Comparison of ENCODE assay signal across 8 cellular contexts in genomic region chr7:143003393-143004051, GRCh38. TPM values are rescaled to one million over a fixed set of nuclear protein-coding genes. Genes with fewer than 3 reads are reported as not detected.
DNase-seq lines count a peak whose midpoint lies in the region; TF ChIP-seq lines count a peak whose summit lies in the region.

No MANE protein-coding gene starts in this region.

- no peak for TF ChIP-seq POLR2A in esophagus muscularis mucosa (IDR thresholded peaks at IDR 0.05; ENCODE audit: low read depth)

- peaks cover 0 to 14% (median 0%) of the 10 kb centered on the region in 4 donors for H3K27me3 ChIP-seq in esophagus muscularis mucosa

- H3K4me3 ChIP-seq in esophagus muscularis mucosa = peak overlapping the region; percentile 15 to 21 (median 18)

- peak overlapping the region; percentile 75 for H3K4me3 Mint-ChIP-seq in activated CD4-positive, alpha-beta T cell treated with anti-CD3 and anti-CD28 coated beads, Interleukin-2, amount 10 ng/mL, durations not matched to agents 24 days and 14 days
- H3K4me3 Mint-ChIP-seq in nephron progenitor cell = peak overlapping the region; percentile 65

- H3K4me1 ChIP-seq in esophagus muscularis mucosa = peaks cover 0 to 10% (median 2%) of the 10 kb centered on the region in 4 donors

- POLR2A ChIA-PET in HEK293T (lab: Yijun Ruan, JAX) = no interaction called here

- H3K27ac Mint-ChIP-seq in activated CD4-positive, alpha-beta T cell treated with anti-CD3 and anti-CD28 coated beads, Interleukin-2, amount 10 ng/mL, durations not matched to agents 24 days and 14 days = peak overlapping the region; percentile 59
- peak overlapping the region; percentile 74 for H3K27ac Mint-ChIP-seq in nephron progenitor cell

- H3K9me3 Mint-ChIP-seq in activated CD4-positive, alpha-beta T cell treated with anti-CD3 and anti-CD28 coated beads, Interleukin-2, amount 10 ng/mL, durations not matched to agents 24 days and 14 days = no peaks in the 10 kb centered on the region
- peaks cover 10% of the 10 kb centered on the region for H3K9me3 Mint-ChIP-seq in nephron progenitor cell

- no peaks in the 10 kb centered on the region for H3K36me3 ChIP-seq in esophagus muscularis mucosa

- H3K4me1 Mint-ChIP-seq in activated CD4-positive, alpha-beta T cell treated with anti-CD3 and anti-CD28 coated beads, Interleukin-2, amount 10 ng/mL, durations not matched to agents 24 days and 14 days = peaks cover 7% of the 10 kb centered on the region
- H3K4me1 Mint-ChIP-seq in nephron progenitor cell = peaks cover 20% of the 10 kb centered on the region

- TF ChIP-seq CTCF in esophagus muscularis mucosa (IDR thresholded peaks at IDR 0.05) (peak; percentile 48 to 75 (median 61)), nephron progenitor cell (IDR thresholded peaks at IDR 0.05) (peak; percentile 74)

- no peak for TF ChIP-seq EP300 in esophagus muscularis mucosa (IDR thresholded peaks at IDR 0.05)

- peak; percentile 15 for DNase-seq in activated T-cell treated with anti-CD3 and anti-CD28 coated beads for 4 hours
- DNase-seq in activated T-cell treated with anti-CD3 and anti-CD28 coated beads, Interleukin-2, amount 50 U/mL, for 1 hour = no peak
- DNase-seq in HEK293T (ENCODE audit: extremely low spot score) = peak; percentile 61
- peak; percentile 41 for DNase-seq in NCI-H2107 treated with DMSO at 0.1 percent for 48 hours (lab: John Stamatoyannopoulos, UW; ENCODE audit: unreplicated experiment)
- DNase-seq in activated CD4-positive, alpha-beta T cell treated with anti-CD3 and anti-CD28 coated beads, Interleukin-2, amount 10 ng/mL, durations not matched to agents 24 days and 14 days = peak; percentile 81
- DNase-seq in esophagus muscularis mucosa (ENCODE audit: extremely low spot score) = no peak
- DNase-seq in nephron progenitor cell = peak; percentile 15
- no peak for DNase-seq in NCI-H128 (lab: John Stamatoyannopoulos, UW; ENCODE audit: unreplicated experiment)

- intact Hi-C loops in activated CD4-positive, alpha-beta T cell treated with anti-CD3 and anti-CD28 coated beads, Interleukin-2, amount 10 ng/mL, durations not matched to agents 24 days and 14 days (cut with micrococcal nuclease) = loop anchor here (1.0 to 10.0 kb wide), 8 partner anchors 123 to 486 kb away; partner anchors contain the start of gene EPHB6
- intact Hi-C loops in esophagus muscularis mucosa (cut with DNase I) = loop anchor here (5.0 kb wide), 1 partner anchor 151 kb away; no protein-coding TSS in a partner anchor

- CTCF ChIA-PET in HEK293T (lab: Yijun Ruan, JAX) = interaction anchor here (0.6 to 2.1 kb wide), 5 partner anchors 12 to 212 kb away, joined by 3 to 13 read pairs (median 4); no protein-coding TSS in a partner anchor

- peaks cover 16% of the 10 kb centered on the region for H3K27me3 Mint-ChIP-seq in activated CD4-positive, alpha-beta T cell treated with anti-CD3 and anti-CD28 coated beads, Interleukin-2, amount 10 ng/mL, durations not matched to agents 24 days and 14 days
- peaks cover 26% of the 10 kb centered on the region for H3K27me3 Mint-ChIP-seq in nephron progenitor cell (ENCODE audit: low read depth, poor library complexity)

- H3K27ac ChIP-seq in esophagus muscularis mucosa (replicated peaks in 1 of 4) = no peak overlapping the region

- H3K9me3 ChIP-seq in esophagus muscularis mucosa = peaks cover 0 to 6% (median 0%) of the 10 kb centered on the region in 4 donors

- 39% methylated on average over 6 of the region's 6 CpGs for WGBS in esophagus muscularis mucosa

- H3K36me3 Mint-ChIP-seq in activated CD4-positive, alpha-beta T cell treated with anti-CD3 and anti-CD28 coated beads, Interleukin-2, amount 10 ng/mL, durations not matched to agents 24 days and 14 days (ENCODE audit: low read depth) = no peaks in the 10 kb centered on the region
- H3K36me3 Mint-ChIP-seq in nephron progenitor cell (ENCODE audit: low read depth) = no peaks in the 10 kb centered on the region

TF ChIP-seq in HEK293T, 16 proteins besides CTCF, POLR2A, EP300 and RAD21:
- TF ChIP-seq FOXK2 (IDR thresholded peaks at IDR 0.05) (no peak), SP1 (IDR thresholded peaks at IDR 0.05) (no peak), LEF1 (IDR thresholded peaks at IDR 0.05; ENCODE audit: borderline replicate concordance) (no peak), ARNT (IDR thresholded peaks at IDR 0.05) (no peak), TARDBP (IDR thresholded peaks at IDR 0.05) (no peak), HDGF (IDR thresholded peaks at IDR 0.05; ENCODE audit: borderline replicate concordance) (no peak), BHLHE40 (IDR thresholded peaks at IDR 0.05; ENCODE audit: borderline replicate concordance) (no peak), L3MBTL2 (conservative IDR thresholded peaks at IDR 0.05) (no peak), CTBP1 (IDR thresholded peaks at IDR 0.05; ENCODE audit: borderline replicate concordance) (no peak), ELF4 (IDR thresholded peaks at IDR 0.05) (no peak)

RNA-seq across cellular contexts. Expression of gene OR9A2, which starts 23.4 kb away (rescaled TPM):
- not detected in 2 replicates for total RNA-seq in activated CD4-positive, alpha-beta T cell treated with anti-CD3 and anti-CD28 coated beads, Interleukin-2, amount 10 ng/mL, durations not matched to agents 24 days and 14 days
- total RNA-seq in esophagus muscularis mucosa = not detected

RNA-seq across cellular contexts. Expression of gene KEL, which starts 41.4 kb away (rescaled TPM):
- 0.12 and 0.37 TPM in 2 replicates for total RNA-seq in activated CD4-positive, alpha-beta T cell treated with anti-CD3 and anti-CD28 coated beads, Interleukin-2, amount 10 ng/mL, durations not matched to agents 24 days and 14 days
- total RNA-seq in esophagus muscularis mucosa = under 1 TPM in 2 of 4 donors, not detected in 2; 0.23 to 0.83 TPM

RNA-seq across cellular contexts. Expression of gene OR6V1, which starts 48.6 kb away (rescaled TPM):
- not detected in 2 replicates for total RNA-seq in activated CD4-positive, alpha-beta T cell treated with anti-CD3 and anti-CD28 coated beads, Interleukin-2, amount 10 ng/mL, durations not matched to agents 24 days and 14 days
- total RNA-seq in esophagus muscularis mucosa = not detected

Comparison
In these comparisons a context has a peak if more than half of its experiments do, and no peak if none do; other contexts are left out.
1. DNase-seq: peak in activated T-cell treated with anti-CD3 and anti-CD28 coated beads for 4 hours (single experiment), HEK293T (single experiment), NCI-H2107 treated with DMSO at 0.1 percent for 48 hours (single experiment), activated CD4-positive, alpha-beta T cell treated with anti-CD3 and anti-CD28 coated beads, Interleukin-2, amount 10 ng/mL, durations not matched to agents 24 days and 14 days (single experiment) and nephron progenitor cell (single experiment); none in activated T-cell treated with anti-CD3 and anti-CD28 coated beads, Interleukin-2, amount 50 U/mL, for 1 hour (single experiment), esophagus muscularis mucosa (single experiment) and NCI-H128 (single experiment).